ENCODE assay signal across 8 cellular contexts in the genomic region with DNA sequence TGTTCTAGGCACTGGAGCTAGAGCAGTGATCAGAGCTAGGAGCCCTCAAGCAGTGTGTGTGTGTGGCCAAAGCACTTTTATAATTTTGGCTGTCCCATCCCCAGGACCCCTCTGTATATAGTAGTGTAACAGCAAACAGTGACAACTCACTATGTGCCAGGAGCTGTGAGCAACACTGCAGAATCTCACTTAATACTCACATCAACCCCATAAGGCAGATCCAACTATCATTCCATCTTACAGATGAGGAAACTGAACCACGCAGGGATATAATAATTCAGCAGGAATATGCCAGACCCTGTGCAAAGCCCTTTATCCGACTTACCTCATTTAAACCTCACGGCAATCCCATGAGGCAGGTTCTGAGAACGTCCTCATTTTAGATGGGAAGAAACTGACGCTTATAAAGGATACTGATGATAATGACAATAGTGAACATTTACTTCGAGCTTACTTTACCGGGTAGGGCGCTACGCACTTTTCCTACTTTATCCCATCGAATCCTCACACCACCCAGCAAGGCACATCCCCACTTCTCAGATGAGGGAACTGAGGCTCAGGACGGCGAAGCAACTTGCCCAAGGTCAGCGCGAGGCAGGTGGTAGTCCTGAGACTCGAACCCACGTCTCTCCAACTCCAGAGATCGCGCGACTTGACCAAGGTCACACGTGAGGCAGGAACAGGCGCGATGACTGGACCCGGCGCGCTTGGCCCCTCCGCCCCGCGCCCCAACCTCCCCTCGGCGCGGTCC. TPM values are rescaled to one million over a fixed set of nuclear protein-coding genes. Genes with fewer than 3 reads are reported as not detected.
DNase-seq lines count a peak whose midpoint lies in the region; ATAC-seq and TF ChIP-seq lines count a peak whose summit lies in the region.

No MANE protein-coding gene starts in this region.

- H3K36me3 Mint-ChIP-seq in dendritic cell treated with granulocyte-macrophage colony-stimulating factor and Interleukin-4, amounts not matched to agents 40 ng/mL and 50 ng/mL, for 4 days (ENCODE audit: low read depth) = peaks cover 69% of the 10 kb centered on the region

- peak overlapping the region; percentile 99 for H3K4me3 Mint-ChIP-seq in dendritic cell treated with granulocyte-macrophage colony-stimulating factor and Interleukin-4, amounts not matched to agents 40 ng/mL and 50 ng/mL, for 4 days

- H3K9me3 Mint-ChIP-seq in dendritic cell treated with granulocyte-macrophage colony-stimulating factor and Interleukin-4, amounts not matched to agents 40 ng/mL and 50 ng/mL, for 4 days = no peaks in the 10 kb centered on the region

- no peaks in the 10 kb centered on the region for H3K27me3 ChIP-seq in upper lobe of right lung

- peak overlapping the region; percentile 83 for H3K27ac Mint-ChIP-seq in dendritic cell treated with granulocyte-macrophage colony-stimulating factor and Interleukin-4, amounts not matched to agents 40 ng/mL and 50 ng/mL, for 4 days

- H3K27me3 Mint-ChIP-seq in dendritic cell treated with granulocyte-macrophage colony-stimulating factor and Interleukin-4, amounts not matched to agents 40 ng/mL and 50 ng/mL, for 4 days = no peaks in the 10 kb centered on the region

- H3K27ac ChIP-seq in upper lobe of right lung = peak overlapping the region; percentile 79

- H3K36me3 ChIP-seq in mucosa of descending colon (ENCODE audit: low read depth) = no peaks in the 10 kb centered on the region
- H3K36me3 ChIP-seq in upper lobe of right lung = peaks cover 17% of the 10 kb centered on the region

- H3K9me3 ChIP-seq in mucosa of descending colon (no peaks in the 10 kb centered on the region), upper lobe of right lung (no peaks in the 10 kb centered on the region)

- DNase-seq in EL = peak; percentile 52
- DNase-seq in RKO (ENCODE audit: low spot score) = peak; percentile 79
- DNase-seq in mucosa of descending colon = peak; percentile 56 to 75 (median 72)
- DNase-seq in upper lobe of right lung = peak; percentile 76
- DNase-seq in activated gamma-delta T cell treated with Interleukin-2 at 50 U/mL for 16 hours = no peak
- no peak for DNase-seq in middle frontal gyrus (ENCODE audit: extremely low spot score, low spot score)

- H3K4me1 ChIP-seq in mucosa of descending colon (ENCODE audit: low read depth) (peaks cover 26% of the 10 kb centered on the region), upper lobe of right lung (peaks cover 50% of the 10 kb centered on the region)

- TF ChIP-seq CTCF in mucosa of descending colon (IDR thresholded peaks at IDR 0.05) = no peak
- TF ChIP-seq CTCF in upper lobe of right lung (IDR thresholded peaks at IDR 0.05) = no peak

- intact Hi-C loops in dendritic cell treated with granulocyte-macrophage colony-stimulating factor and Interleukin-4, amounts not matched to agents 40 ng/mL and 50 ng/mL, for 4 days (cut with micrococcal nuclease) = no loop called here
- intact Hi-C loops in mucosa of descending colon (cut with DNase I, micrococcal nuclease) (no loop called here), upper lobe of right lung (cut with DNase I) (no loop called here)

- H3K4me1 Mint-ChIP-seq in dendritic cell treated with granulocyte-macrophage colony-stimulating factor and Interleukin-4, amounts not matched to agents 40 ng/mL and 50 ng/mL, for 4 days (ENCODE audit: low read depth) = peaks cover 82% of the 10 kb centered on the region

- ATAC-seq in HG02973 (IDR thresholded peaks at IDR 0.05; ENCODE audit: unreplicated experiment) (peak; percentile 6), mucosa of descending colon (peak; percentile 4), upper lobe of right lung (no peak)

- H3K4me3 ChIP-seq in mucosa of descending colon (peak overlapping the region; percentile 58), upper lobe of right lung (peak overlapping the region; percentile 87)

RNA-seq across cellular contexts. Expression of gene RAB35, which starts 0.7 kb away (rescaled TPM):
- total RNA-seq in mucosa of descending colon = 10 to 100 TPM; 50.1 to 56.5 (median 51.3) TPM
- total RNA-seq in upper lobe of right lung = 58.7 TPM

Comparison
In these comparisons a context has a peak if more than half of its experiments do, and no peak if none do; other contexts are left out.
1. DNase-seq: peak in EL (single experiment), RKO (single experiment), mucosa of descending colon (3 of 3) and upper lobe of right lung (single experiment); none in activated gamma-delta T cell treated with Interleukin-2 at 50 U/mL for 16 hours (single experiment) and middle frontal gyrus (single experiment).